14 cellular contexts compared by ENCODE assay signal in genomic region chr14:44453433-44454171, GRCh38.
DNase-seq lines count a peak whose midpoint lies in the region; ATAC-seq lines count a peak whose summit lies in the region.
"Had no signal": no experiment of that assay in that cellular context is flagged by ENCODE, and none has a peak within 500 bp of the region (broad histone marks: within the 10 kb centered on the region; RNA-seq: fewer than 3 reads in every experiment).

No MANE protein-coding gene starts in this region.

- ATAC-seq in GM18868 (IDR thresholded peaks at IDR 0.05; ENCODE audit: unreplicated experiment) (peak; percentile 88), HG02884 (IDR thresholded peaks at IDR 0.05; ENCODE audit: unreplicated experiment) (no peak)
- ATAC-seq: natural killer cell treated with Interleukin-12 subunit alpha and Interleukin-12 subunit beta and Interleukin-15 and Interleukin-18, amount 100 ng/mL, for 72 hours had no signal

- DNase-seq in DMS 273 (lab: John Stamatoyannopoulos, UW; ENCODE audit: unreplicated experiment) (peak; percentile 93), NCI-H2196 (lab: John Stamatoyannopoulos, UW; ENCODE audit: unreplicated experiment) (peak; percentile 69), RPMI8226 (peak; percentile 39), GDM1 (lab: John Stamatoyannopoulos, UW) (no peak), SIG-M5 (lab: John Stamatoyannopoulos, UW) (no peak)
- DNase-seq in stimulated activated CD4-positive, alpha-beta T cell treated with anti-CD3 and anti-CD28 coated beads, Interleukin-12 subunit alpha, Interleukin-12 subunit beta, amount 100 ng/mL, for 4 hours, result no peak
- DNase-seq: activated CD4-positive, alpha-beta memory T cell treated with anti-CD3 and anti-CD28 coated beads for 36 hours; esophagus squamous epithelium; NCI-H187; OCI-M1; thyroid gland had no signal

Comparison
In these comparisons a context has a peak if more than half of its experiments do, and no peak if none do; other contexts are left out.
1. DNase-seq: peak in DMS 273 (single experiment), NCI-H2196 (single experiment) and RPMI8226 (single experiment); none in stimulated activated CD4-positive, alpha-beta T cell treated with anti-CD3 and anti-CD28 coated beads, Interleukin-12 subunit alpha, Interleukin-12 subunit beta, amount 100 ng/mL, for 4 hours (single experiment), GDM1 (single experiment) and SIG-M5 (single experiment).